In the genomic region with DNA sequence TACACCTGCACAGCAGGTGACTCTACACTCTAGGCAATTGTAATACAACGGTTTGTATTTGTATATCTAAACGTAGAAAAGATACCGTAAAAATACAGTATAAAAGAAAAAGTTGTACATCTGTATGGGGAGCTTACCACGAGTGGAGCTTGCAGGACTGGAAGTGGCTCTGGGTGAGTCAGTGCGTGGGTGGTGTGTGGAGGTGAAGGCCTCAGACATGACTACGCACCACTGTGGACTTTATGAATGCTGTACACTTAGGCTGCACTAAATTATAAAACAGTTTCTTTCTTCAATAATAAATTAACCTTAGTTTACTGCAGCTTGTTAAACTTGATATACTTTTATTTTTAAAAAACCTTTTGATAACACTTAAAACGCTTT, we compare ENCODE assay signal across 14 cellular contexts.
DNase-seq lines count a peak whose midpoint lies in the region; ATAC-seq, FAIRE-seq and TF ChIP-seq lines count a peak whose summit lies in the region.
"Had no signal": no experiment of that assay in that cellular context is flagged by ENCODE, and none has a peak within 500 bp of the region (broad histone marks: within the 10 kb centered on the region; RNA-seq: fewer than 3 reads in every experiment).

No MANE protein-coding gene starts in this region.

- intact Hi-C loops in MCF 10A (cut with micrococcal nuclease): no loop called here
- intact Hi-C loops in breast epithelium (cut with DNase I; ENCODE audit: low total_unique reads): no loop called here
- intact Hi-C loops in adrenal gland (cut with DNase I): no loop called here
- intact Hi-C loops in psoas muscle (cut with DNase I): no loop called here

- H3K27me3 Mint-ChIP-seq in MCF 10A (ENCODE audit: insufficient read depth, unreplicated experiment): no peaks in the 10 kb centered on the region

- H3K27ac ChIP-seq in breast epithelium (no peak overlapping the region), adrenal gland (no peak overlapping the region), psoas muscle (no peak overlapping the region)
- H3K27ac ChIP-seq: cardiac muscle cell, SJSA1 had no signal

- H3K4me1 ChIP-seq in breast epithelium (no peaks in the 10 kb centered on the region), adrenal gland (replicated peaks in 1 of 2) (no peaks in the 10 kb centered on the region), psoas muscle (no peaks in the 10 kb centered on the region)

- H3K4me3 ChIP-seq in breast epithelium (no peak overlapping the region), adrenal gland (no peak overlapping the region), psoas muscle (no peak overlapping the region)
- H3K4me3 ChIP-seq: cardiac muscle cell, SJSA1 had no signal

- H3K4me3 Mint-ChIP-seq in MCF 10A (ENCODE audit: unreplicated experiment): no peak overlapping the region

- H3K4me1 Mint-ChIP-seq in MCF 10A (ENCODE audit: insufficient read depth, unreplicated experiment): no peaks in the 10 kb centered on the region

- BruUV-seq in MCF 10A (replicated peaks; lab: Mats Ljungman, UMichigan): no TSS peak

- ATAC-seq in GM18517 (IDR thresholded peaks at IDR 0.05; ENCODE audit: unreplicated experiment): no peak
- ATAC-seq in psoas muscle: no peak

- H3K9me3 ChIP-seq in breast epithelium (no peaks in the 10 kb centered on the region), adrenal gland (replicated peaks in 1 of 3) (no peaks in the 10 kb centered on the region), psoas muscle (no peaks in the 10 kb centered on the region)
- H3K9me3 ChIP-seq: SJSA1 had no signal

- DNase-seq in MCF 10A (ENCODE audit: unreplicated experiment) (peak; percentile 41), breast epithelium (ENCODE audit: low spot score in 2 of 2) (no peak), adrenal gland (peak in 5 of 7 donors; percentile 7 to 36 (median 23)), glomerular visceral epithelial cell (ENCODE audit: extremely low spot score) (peak; percentile 52), urothelium cell line (ENCODE audit: low spot score) (peak; percentile 26), mesenteric fat pad (ENCODE audit: low spot score) (no peak), psoas muscle (no peak)
- DNase-seq: activated CD4-positive, alpha-beta T cell treated with anti-CD3 and anti-CD28 coated beads for 1 hour; NCI-H1436 treated with DMSO at 0.1 percent for 48 hours; NCI-H774 had no signal

- no peaks in the 10 kb centered on the region for H3K36me3 ChIP-seq in breast epithelium
- no peaks in the 10 kb centered on the region for H3K36me3 ChIP-seq in adrenal gland (replicated peaks in 1 of 2)
- H3K36me3 ChIP-seq in psoas muscle (ENCODE audit: insufficient read depth in 1 of 2, low read depth in 1 of 2): no peaks in the 10 kb centered on the region
- H3K36me3 ChIP-seq: cardiac muscle cell, SJSA1 had no signal

- POLR2A ChIA-PET in MCF 10A (lab: Yijun Ruan, JAX): no interaction called here

- no peak for TF ChIP-seq CTCF in MCF 10A (IDR thresholded peaks at IDR 0.05; ENCODE audit: unreplicated experiment)
- no peak for TF ChIP-seq CTCF in breast epithelium (IDR thresholded peaks at IDR 0.05)
- TF ChIP-seq CTCF in adrenal gland (IDR thresholded peaks at IDR 0.05): no peak
- TF ChIP-seq CTCF in psoas muscle (IDR thresholded peaks at IDR 0.05): no peak

- H3K27me3 ChIP-seq in breast epithelium (no peaks in the 10 kb centered on the region), adrenal gland (no peaks in the 10 kb centered on the region), psoas muscle (ENCODE audit: insufficient read depth in 3 of 3, low read length in 2 of 3) (peaks cover 0 to 3% (median 0%) of the 10 kb centered on the region in 3 donors)
- H3K27me3 ChIP-seq: cardiac muscle cell, SJSA1 had no signal

- TF ChIP-seq POLR2A in breast epithelium (IDR thresholded peaks at IDR 0.05): no peak
- TF ChIP-seq POLR2A in adrenal gland (IDR thresholded peaks at IDR 0.05): no peak

- no peak for FAIRE-seq in urothelium cell line (lab: Jason Lieb, UNC)

- H3K27ac Mint-ChIP-seq in MCF 10A (ENCODE audit: low read depth, unreplicated experiment): no peak overlapping the region
- H3K27ac Mint-ChIP-seq: activated T-helper 2 cell treated with anti-CD3 and anti-CD28 coated beads, Interferon-gamma antibody, Interleukin-2, Interleukin-4, amounts not matched to agents 10 μg/mL and 5 μg/mL and 100 μg/mL, durations not matched to agents 14 hours and 24 hours and 36 hours had no signal

- CTCF ChIA-PET in MCF 10A (lab: Yijun Ruan, JAX): no interaction called here

- no peaks in the 10 kb centered on the region for H3K36me3 Mint-ChIP-seq in MCF 10A (ENCODE audit: insufficient read depth, unreplicated experiment)

- H3K9me3 Mint-ChIP-seq in MCF 10A (ENCODE audit: unreplicated experiment): no peaks in the 10 kb centered on the region

- WGBS in adrenal gland, 4 donors: 70 to 74% (median 73%) methylated on average over 7 of the region's 7 CpGs
- 80 to 84% (median 82%) methylated on average over 7 of the region's 7 CpGs for WGBS in psoas muscle, 3 donors

Comparison
In these comparisons a context has a peak if more than half of its experiments do, and no peak if none do; other contexts are left out.
1. DNase-seq: peak in MCF 10A (single experiment), adrenal gland (5 of 7), glomerular visceral epithelial cell (single experiment) and urothelium cell line (single experiment); none in breast epithelium (0 of 2), mesenteric fat pad (single experiment) and psoas muscle (0 of 2).